16 cellular contexts compared by ENCODE assay signal in genomic region chr13:59533561-59534337, GRCh38.
A peak's percentile ranks its signal among the peaks of the same experiment; 100 is the strongest.
DNase-seq lines count a peak whose midpoint lies in the region; ATAC-seq, FAIRE-seq and TF ChIP-seq lines count a peak whose summit lies in the region.
"Had no signal": no experiment of that assay in that cellular context is flagged by ENCODE, and none has a peak within 500 bp of the region (broad histone marks: within the 10 kb centered on the region; RNA-seq: fewer than 3 reads in every experiment).

No MANE protein-coding gene starts in this region.

- POLR2A ChIA-PET in SK-N-SH (lab: Yijun Ruan, JAX): no interaction called here

- 0 out of 4 replicates have a peak, but pooled peaks of 1 of the 2 experiments have one; percentile 13 for TF ChIP-seq EP300 in SK-N-SH (IDR thresholded peaks at IDR 0.05; ENCODE audit: borderline replicate concordance in 1 of 2, low read depth in 1 of 2, low read length in 1 of 2)

- peak overlapping the region; percentile 31 for H3K27ac ChIP-seq in left ventricle myocardium inferior (replicated peaks)
- H3K27ac ChIP-seq in right cardiac atrium (ENCODE audit: low read length): no peak overlapping the region
- H3K27ac ChIP-seq in SK-N-SH (ENCODE audit: low read depth in 2 of 2, low read length in 1 of 2): peak overlapping the region in 1 of 2 experiments; percentile 23; a peak in 2 of 4 replicates
- H3K27ac ChIP-seq in effector memory CD4-positive, alpha-beta T cell (ENCODE audit: insufficient read depth, low read length, poor library complexity, severe bottlenecking): no peak overlapping the region
- H3K27ac ChIP-seq: esophagus squamous epithelium, SJCRH30 had no signal

- CTCF ChIA-PET in SK-N-SH (lab: Yijun Ruan, JAX): interaction anchor here (1.0 to 1.5 kb wide), 3 partner anchors 13 to 144 kb away, joined by 3 to 4 read pairs (median 3); no protein-coding TSS in a partner anchor

- H3F3A ChIP-seq in SK-N-SH (replicated peaks; ENCODE audit: insufficient read depth): peaks cover 10% of the 10 kb centered on the region

- no peak for ATAC-seq in right cardiac atrium

- no peaks in the 10 kb centered on the region for H3K9me2 ChIP-seq in SK-N-SH

- H3K36me3 ChIP-seq in left ventricle myocardium inferior (no peaks in the 10 kb centered on the region), SK-N-SH (replicated peaks in 1 of 2; ENCODE audit: control insufficient read depth in 1 of 2, insufficient read depth in 2 of 2, low read length in 1 of 2) (no peaks in the 10 kb centered on the region)
- H3K36me3 ChIP-seq in effector memory CD4-positive, alpha-beta T cell (ENCODE audit: control insufficient read depth, insufficient read depth, low read length): no peaks in the 10 kb centered on the region
- H3K36me3 ChIP-seq: esophagus squamous epithelium, SJCRH30 had no signal

- H3K4me3 ChIP-seq in left ventricle myocardium inferior: no peak overlapping the region
- no peak overlapping the region for H3K4me3 ChIP-seq in right cardiac atrium (ENCODE audit: low read length)
- H3K4me3 ChIP-seq in SK-N-SH (ENCODE audit: low read depth in 2 of 2, low read length in 1 of 2): no peak overlapping the region
- no peak overlapping the region for H3K4me3 ChIP-seq in effector memory CD4-positive, alpha-beta T cell (ENCODE audit: insufficient read depth, low read depth, low read length, poor library complexity, severe bottlenecking)
- H3K4me3 ChIP-seq: esophagus squamous epithelium, SJCRH30 had no signal

- no peak for FAIRE-seq in GM19239 (lab: Jason Lieb, UNC)

- peak overlapping the region; percentile 3; the same call in 1 of the 2 replicates for H2AFZ ChIP-seq in SK-N-SH (ENCODE audit: low read depth)

- peak overlapping the region; percentile 29; the same call in 1 of the 2 replicates for H3K4me2 ChIP-seq in SK-N-SH

- TF ChIP-seq RAD21 in SK-N-SH (IDR thresholded peaks at IDR 0.05; ENCODE audit: low read length): no peak

- H3K9me3 ChIP-seq in left ventricle myocardium inferior (replicated peaks) (no peaks in the 10 kb centered on the region), right cardiac atrium (ENCODE audit: control insufficient read depth, low read length) (no peaks in the 10 kb centered on the region), SK-N-SH (no peaks in the 10 kb centered on the region)
- no peaks in the 10 kb centered on the region for H3K9me3 ChIP-seq in effector memory CD4-positive, alpha-beta T cell (ENCODE audit: control insufficient read depth, low read length)
- H3K9me3 ChIP-seq: esophagus squamous epithelium, SJCRH30 had no signal

- no peaks in the 10 kb centered on the region for H3K79me2 ChIP-seq in SK-N-SH (ENCODE audit: insufficient read depth)

- TF ChIP-seq CTCF in left ventricle myocardium inferior (IDR thresholded peaks at IDR 0.05; ENCODE audit: borderline replicate concordance) (no peak), SK-N-SH (IDR thresholded peaks at IDR 0.05) (no peak)

- H3K27me3 ChIP-seq in left ventricle myocardium inferior (ENCODE audit: low read depth) (no peaks in the 10 kb centered on the region), right cardiac atrium (ENCODE audit: control insufficient read depth, insufficient read depth) (no peaks in the 10 kb centered on the region), SK-N-SH (ENCODE audit: insufficient read depth) (no peaks in the 10 kb centered on the region)
- no peaks in the 10 kb centered on the region for H3K27me3 ChIP-seq in effector memory CD4-positive, alpha-beta T cell (replicated peaks; ENCODE audit: control insufficient read depth, insufficient read depth, low read length, poor library complexity, severe bottlenecking)
- H3K27me3 ChIP-seq: esophagus squamous epithelium, SJCRH30 had no signal

- H3K4me1 ChIP-seq in left ventricle myocardium inferior (peaks cover 49% of the 10 kb centered on the region), right cardiac atrium (ENCODE audit: control insufficient read depth, insufficient read depth, low read length) (peaks cover 4% of the 10 kb centered on the region), SK-N-SH (ENCODE audit: control insufficient read depth in 1 of 2, insufficient read depth in 2 of 2, low read depth in 1 of 2, low read length in 1 of 2) (peaks cover 25 to 40% of the 10 kb centered on the region in 2 experiments; a peak in 3 of 4 replicates)
- H3K4me1 ChIP-seq in effector memory CD4-positive, alpha-beta T cell (ENCODE audit: control insufficient read depth, insufficient read depth, low read length, poor library complexity, severe bottlenecking): no peaks in the 10 kb centered on the region

- WGBS in right cardiac atrium: 85% methylated on average over 3 of the region's 3 CpGs
- 75% methylated on average over 3 of the region's 3 CpGs for WGBS in SK-N-SH (ENCODE audit: low lambda C conversion rate)

- H4K20me1 ChIP-seq in SK-N-SH (ENCODE audit: insufficient read depth): no peaks in the 10 kb centered on the region

- H3K9ac ChIP-seq in SK-N-SH: no peak overlapping the region

- intact Hi-C loops in left ventricle myocardium inferior (cut with micrococcal nuclease): loop anchor here (10.0 kb wide), 1 partner anchor 141 kb away; no protein-coding TSS in a partner anchor
- intact Hi-C loops in right cardiac atrium (cut with DNase I): no loop called here

- DNase-seq in left ventricle myocardium inferior (no peak), right cardiac atrium (no peak), SK-N-SH (no peak), iris pigment epithelial cell (ENCODE audit: low read depth) (peak; percentile 81), cerebellum (ENCODE audit: low spot score) (no peak), GM19239 (ENCODE audit: insufficient read length, low spot score) (no peak), C1 segment of cervical spinal cord (lab: John Stamatoyannopoulos, UW) (no peak)
- DNase-seq in effector memory CD4-positive, alpha-beta T cell: no peak
- DNase-seq: activated naive CD4-positive, alpha-beta T cell; central memory CD4-positive, alpha-beta T cell; DMS 273 treated with DMSO at 0.1 percent for 48 hours; esophagus squamous epithelium; NCI-H187; NCI-H774; posterior cingulate gyrus; SJCRH30 had no signal

TF ChIP-seq in SK-N-SH, 30 proteins besides CTCF, POLR2A, EP300 and RAD21:
- peak; percentile 21; the same call in 1 of the 2 replicates for TF ChIP-seq TCF12 (IDR thresholded peaks at IDR 0.05)
- no peak for TF ChIP-seq POLR2AphosphoS5 (IDR thresholded peaks at IDR 0.05; ENCODE audit: low read depth, low read length)
